Comparison of ENCODE assay signal across 12 cellular contexts in genomic region chr2:206457188-206457634, GRCh38. TPM values are rescaled to one million over a fixed set of nuclear protein-coding genes. Genes with fewer than 3 reads are reported as not detected.
DNase-seq lines count a peak whose midpoint lies in the region; ATAC-seq and TF ChIP-seq lines count a peak whose summit lies in the region.
"Had no signal": no experiment of that assay in that cellular context is flagged by ENCODE, and none has a peak within 500 bp of the region (broad histone marks: within the 10 kb centered on the region; RNA-seq: fewer than 3 reads in every experiment).

No MANE protein-coding gene starts in this region.

- no peaks in the 10 kb centered on the region for H3K27me3 ChIP-seq in sigmoid colon
- H3K27me3 ChIP-seq: breast epithelium had no signal

- H3K9me3 ChIP-seq in sigmoid colon, result no peaks in the 10 kb centered on the region
- H3K9me3 ChIP-seq: breast epithelium had no signal

- TF ChIP-seq CTCF in sigmoid colon (IDR thresholded peaks at IDR 0.05), result no peak

- DNase-seq in DMS79 treated with DMSO at 0.1 percent for 48 hours (lab: John Stamatoyannopoulos, UW) (peak; percentile 36), OCI-M1 (lab: John Stamatoyannopoulos, UW) (peak; percentile 56), COR-L47 (lab: John Stamatoyannopoulos, UW) (no peak), sigmoid colon (no peak), SHP77 treated with DMSO at 0.1 percent for 48 hours (lab: John Stamatoyannopoulos, UW) (no peak)
- no peak for DNase-seq in stimulated activated CD4-positive, alpha-beta T cell treated with anti-CD3 and anti-CD28 coated beads, Interleukin-1b, Interleukin-23, amount 100 ng/mL, for 48 hours
- DNase-seq: activated CD4-positive, alpha-beta T cell treated with anti-CD3 and anti-CD28 coated beads, Interleukin-2, amount 50 U/mL, for 1 hour; HFFc6; NCI-H748 treated with DMSO at 0.1 percent for 48 hours had no signal

- no peak overlapping the region for H3K4me3 ChIP-seq in sigmoid colon
- H3K4me3 ChIP-seq: breast epithelium had no signal

- intact Hi-C loops in sigmoid colon (cut with DNase I), result no loop called here

- no peak for TF ChIP-seq EP300 in sigmoid colon (IDR thresholded peaks at IDR 0.05)

- H3K36me3 ChIP-seq in sigmoid colon, result no peaks in the 10 kb centered on the region
- H3K36me3 ChIP-seq: breast epithelium had no signal

- no peaks in the 10 kb centered on the region for H3K4me1 ChIP-seq in sigmoid colon
- H3K4me1 ChIP-seq: breast epithelium had no signal

- H3K27ac ChIP-seq in sigmoid colon, result no peak overlapping the region
- H3K27ac ChIP-seq: breast epithelium had no signal

- WGBS in sigmoid colon, 2 donors, result 6 to 14% methylated on average over 2 of the region's 2 CpGs

- TF ChIP-seq POLR2A in sigmoid colon (IDR thresholded peaks at IDR 0.05), result no peak

- ATAC-seq in GM19463 (IDR thresholded peaks at IDR 0.05; ENCODE audit: unreplicated experiment), result peak; percentile 86
- ATAC-seq in HG03066 (IDR thresholded peaks at IDR 0.05; ENCODE audit: low read depth, unreplicated experiment), result peak; percentile 98

RNA-seq across cellular contexts. Expression of gene ADAM23, which starts 13.9 kb away (rescaled TPM):
- total RNA-seq in sigmoid colon, result 1 to 10 TPM in 3 of 4 donors, under 1 TPM in 1; 0.99 to 2.9 (median 2.5) TPM
- polyA plus RNA-seq in sigmoid colon, result 1 to 10 TPM in 1 of 3 donors, under 1 TPM in 2; under 0.01 to 1.6 (median 0.23) TPM

Comparison
In these comparisons a context has a peak if more than half of its experiments do, and no peak if none do; other contexts are left out.
1. DNase-seq: peak in DMS79 treated with DMSO at 0.1 percent for 48 hours (single experiment) and OCI-M1 (single experiment); none in COR-L47 (single experiment), stimulated activated CD4-positive, alpha-beta T cell treated with anti-CD3 and anti-CD28 coated beads, Interleukin-1b, Interleukin-23, amount 100 ng/mL, for 48 hours (single experiment), sigmoid colon (single experiment) and SHP77 treated with DMSO at 0.1 percent for 48 hours (single experiment).